ENCODE assay signal across 22 cellular contexts in the genomic region with DNA sequence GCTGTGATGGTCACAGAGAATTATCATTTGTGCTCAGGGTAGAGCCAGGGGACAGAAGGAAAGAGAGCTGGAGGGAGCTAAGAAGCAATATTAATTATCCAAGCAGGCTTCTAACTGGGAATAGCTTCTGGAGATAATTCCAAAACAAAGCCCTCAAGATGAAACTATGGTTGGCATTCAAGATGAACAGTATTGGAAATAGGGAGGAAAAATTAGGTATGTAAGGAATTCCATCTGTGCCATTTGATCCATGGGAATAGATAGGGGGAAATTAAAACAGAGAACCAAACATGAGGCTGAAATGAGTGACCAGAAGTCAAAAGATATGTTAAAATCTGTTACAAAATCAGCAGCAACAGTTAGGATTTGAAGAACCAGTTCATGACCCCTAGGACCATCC.
"Had no signal": no experiment of that assay in that cellular context is flagged by ENCODE, and none has a peak within 500 bp of the region (broad histone marks: within the 10 kb centered on the region; RNA-seq: fewer than 3 reads in every experiment).

No MANE protein-coding gene starts in this region.

- H3K9me3 Mint-ChIP-seq: natural killer cell treated with Interleukin-12 subunit alpha and Interleukin-12 subunit beta and Interleukin-15 and Interleukin-18, amount 100 ng/mL, for 72 hours had no signal

- ATAC-seq: foreskin keratinocyte; left cardiac atrium; natural killer cell treated with Interleukin-12 subunit alpha and Interleukin-12 subunit beta and Interleukin-15 and Interleukin-18, amount 100 ng/mL, for 72 hours had no signal

- H3K4me3 ChIP-seq: colonic mucosa, hepatocyte, left ventricle myocardium inferior, lung, right atrium auricular region, sigmoid colon, suprapubic skin, tibial artery, upper lobe of left lung, vagina had no signal

- H2AFZ ChIP-seq: hepatocyte had no signal

- H3K9me3 ChIP-seq: colonic mucosa, left ventricle myocardium inferior, neutrophil, right atrium auricular region, sigmoid colon, suprapubic skin, tibial artery, upper lobe of left lung, vagina had no signal

- H3K27me3 ChIP-seq: colonic mucosa, foreskin keratinocyte, hepatocyte, neutrophil, right atrium auricular region, sigmoid colon, suprapubic skin, tibial artery, upper lobe of left lung, vagina had no signal

- H3K36me3 ChIP-seq: colonic mucosa had no signal

- H3K4me2 ChIP-seq: hepatocyte had no signal

- H3K4me1 ChIP-seq: colonic mucosa, foreskin keratinocyte, right atrium auricular region, sigmoid colon, suprapubic skin, tibial artery, upper lobe of left lung, vagina had no signal

- DNase-seq: colonic mucosa; dermis blood vessel endothelial cell; erythroblast; foreskin keratinocyte; head of caudate nucleus; kidney; left cardiac atrium; left ventricle myocardium inferior; posterior cingulate gyrus; sigmoid colon; small intestine; stimulated activated CD4-positive, alpha-beta T cell treated with anti-CD3 and anti-CD28 coated beads, Interleukin-12 subunit alpha, Interleukin-12 subunit beta, amount 100 ng/mL, for 4 hours; stimulated activated naive CD4-positive, alpha-beta T cell; tibial artery had no signal

- H3K27me3 Mint-ChIP-seq: natural killer cell treated with Interleukin-12 subunit alpha and Interleukin-12 subunit beta and Interleukin-15 and Interleukin-18, amount 100 ng/mL, for 72 hours had no signal

- H3K4me3 Mint-ChIP-seq: natural killer cell treated with Interleukin-12 subunit alpha and Interleukin-12 subunit beta and Interleukin-15 and Interleukin-18, amount 100 ng/mL, for 72 hours had no signal

- H3K27ac ChIP-seq: colonic mucosa, foreskin keratinocyte, hepatocyte, left ventricle myocardium inferior, neutrophil, right atrium auricular region, sigmoid colon, suprapubic skin, tibial artery, upper lobe of left lung, vagina had no signal
